Comparison of ENCODE assay signal across 1 cellular context in the genomic region with DNA sequence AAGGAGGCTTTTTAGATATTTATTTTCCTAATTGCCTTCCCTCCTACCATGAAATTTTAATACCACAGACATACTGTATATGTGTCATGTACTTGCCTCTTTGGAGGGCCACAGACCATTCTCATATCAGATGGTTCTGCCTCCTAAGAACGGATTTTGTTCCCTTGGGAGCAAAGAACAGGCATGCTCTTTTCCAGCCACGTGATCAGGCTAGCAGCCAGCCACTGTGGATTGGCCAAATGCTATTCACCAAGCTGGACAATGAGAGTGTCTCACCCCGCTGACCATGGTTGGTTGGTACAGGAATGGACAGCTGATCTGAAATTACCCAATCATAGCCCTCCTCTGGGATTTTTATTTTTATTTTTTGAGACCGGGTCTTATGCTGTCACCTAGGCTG.
TF ChIP-seq lines count a peak whose summit lies in the region.

No MANE protein-coding gene starts in this region.

TF ChIP-seq in Ishikawa, 13 proteins besides CTCF, POLR2A, EP300 and RAD21 (continued from another document):
- TF ChIP-seq, protein P1, sequence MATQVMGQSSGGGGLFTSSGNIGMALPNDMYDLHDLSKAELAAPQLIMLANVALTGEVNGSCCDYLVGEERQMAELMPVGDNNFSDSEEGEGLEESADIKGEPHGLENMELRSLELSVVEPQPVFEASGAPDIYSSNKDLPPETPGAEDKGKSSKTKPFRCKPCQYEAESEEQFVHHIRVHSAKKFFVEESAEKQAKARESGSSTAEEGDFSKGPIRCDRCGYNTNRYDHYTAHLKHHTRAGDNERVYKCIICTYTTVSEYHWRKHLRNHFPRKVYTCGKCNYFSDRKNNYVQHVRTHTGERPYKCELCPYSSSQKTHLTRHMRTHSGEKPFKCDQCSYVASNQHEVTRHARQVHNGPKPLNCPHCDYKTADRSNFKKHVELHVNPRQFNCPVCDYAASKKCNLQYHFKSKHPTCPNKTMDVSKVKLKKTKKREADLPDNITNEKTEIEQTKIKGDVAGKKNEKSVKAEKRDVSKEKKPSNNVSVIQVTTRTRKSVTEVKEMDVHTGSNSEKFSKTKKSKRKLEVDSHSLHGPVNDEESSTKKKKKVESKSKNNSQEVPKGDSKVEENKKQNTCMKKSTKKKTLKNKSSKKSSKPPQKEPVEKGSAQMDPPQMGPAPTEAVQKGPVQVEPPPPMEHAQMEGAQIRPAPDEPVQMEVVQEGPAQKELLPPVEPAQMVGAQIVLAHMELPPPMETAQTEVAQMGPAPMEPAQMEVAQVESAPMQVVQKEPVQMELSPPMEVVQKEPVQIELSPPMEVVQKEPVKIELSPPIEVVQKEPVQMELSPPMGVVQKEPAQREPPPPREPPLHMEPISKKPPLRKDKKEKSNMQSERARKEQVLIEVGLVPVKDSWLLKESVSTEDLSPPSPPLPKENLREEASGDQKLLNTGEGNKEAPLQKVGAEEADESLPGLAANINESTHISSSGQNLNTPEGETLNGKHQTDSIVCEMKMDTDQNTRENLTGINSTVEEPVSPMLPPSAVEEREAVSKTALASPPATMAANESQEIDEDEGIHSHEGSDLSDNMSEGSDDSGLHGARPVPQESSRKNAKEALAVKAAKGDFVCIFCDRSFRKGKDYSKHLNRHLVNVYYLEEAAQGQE (IDR thresholded peaks at IDR 0.05; ENCODE audit: low read depth): no peak
- no peak for TF ChIP-seq EGR1 (IDR thresholded peaks at IDR 0.05)
- no peak for TF ChIP-seq FOXM1 (IDR thresholded peaks at IDR 0.05; ENCODE audit: borderline replicate concordance, low read depth)
- TF ChIP-seq, protein P2, sequence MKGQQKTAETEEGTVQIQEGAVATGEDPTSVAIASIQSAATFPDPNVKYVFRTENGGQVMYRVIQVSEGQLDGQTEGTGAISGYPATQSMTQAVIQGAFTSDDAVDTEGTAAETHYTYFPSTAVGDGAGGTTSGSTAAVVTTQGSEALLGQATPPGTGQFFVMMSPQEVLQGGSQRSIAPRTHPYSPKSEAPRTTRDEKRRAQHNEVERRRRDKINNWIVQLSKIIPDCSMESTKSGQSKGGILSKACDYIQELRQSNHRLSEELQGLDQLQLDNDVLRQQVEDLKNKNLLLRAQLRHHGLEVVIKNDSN (IDR thresholded peaks at IDR 0.05): peak; percentile 66
- TF ChIP-seq ZBTB7A (IDR thresholded peaks at IDR 0.05; ENCODE audit: low read depth): no peak
- no peak for TF ChIP-seq TAF1 (IDR thresholded peaks at IDR 0.05; ENCODE audit: low read depth)
- no peak for TF ChIP-seq TCF12 (IDR thresholded peaks at IDR 0.05; ENCODE audit: low read depth)
